In genomic region chr19:42034640-42035384, GRCh38 we compare ENCODE assay signal across 8 cellular contexts. TPM values are rescaled to one million over a fixed set of nuclear protein-coding genes. Genes with fewer than 3 reads are reported as not detected.
DNase-seq lines count a peak whose midpoint lies in the region; ATAC-seq and TF ChIP-seq lines count a peak whose summit lies in the region.
"Not testable (repeated sequence)": the region's sequence is repeated elsewhere in the genome, so short reads cannot be mapped to it uniquely, and the experiment has no call there.

No MANE protein-coding gene starts in this region.

- H3K27ac ChIP-seq in IMR-90 (ENCODE audit: insufficient read depth, low read length); thoracic aorta: not testable (repeated sequence)

- peak; percentile 79 for TF ChIP-seq RAD21 in IMR-90 (IDR thresholded peaks at IDR 0.05; ENCODE audit: low read length)

- H3K9ac ChIP-seq in IMR-90 (ENCODE audit: low read depth, low read length): not testable (repeated sequence)

- H4K8ac ChIP-seq in IMR-90 (ENCODE audit: low read depth in 2 of 2, low read length in 2 of 2): not testable (repeated sequence)

- not testable (repeated sequence) for BruUV-seq in IMR-90 (replicated peaks; lab: Mats Ljungman, UMichigan)

- not testable (repeated sequence) for H3K4me2 ChIP-seq in IMR-90 (ENCODE audit: low read depth, low read length)

- not testable (repeated sequence) for H3K4me3 ChIP-seq in IMR-90 (ENCODE audit: insufficient read depth, low read depth, low read length); thoracic aorta

- H3K56ac ChIP-seq in IMR-90 (ENCODE audit: extremely low read depth, insufficient read depth, low read length): not testable (repeated sequence)

- not testable (repeated sequence) for H3K79me1 ChIP-seq in IMR-90 (ENCODE audit: low read depth in 1 of 2, low read length in 2 of 2)

- TF ChIP-seq POLR2A in IMR-90 (IDR thresholded peaks at IDR 0.05; ENCODE audit: low read depth, low read length): not testable (repeated sequence)

- not testable (repeated sequence) for H3K4me1 ChIP-seq in IMR-90 (ENCODE audit: control insufficient read depth, insufficient read depth, low read length); thoracic aorta (ENCODE audit: control insufficient read depth in 1 of 2, low read depth in 2 of 2)

- in situ Hi-C loops in IMR-90 (cut with MboI; ENCODE audit: low sequenced_read_pairs); T47D (cut with HindIII; ENCODE audit: low pct_unique_long_range_greater_than_20kb, low sequenced_read_pairs): not testable (repeated sequence)

- CTCF ChIA-PET in IMR-90 (lab: Yijun Ruan, JAX): interaction anchor here (0.5 to 1.7 kb wide), 20 partner anchors 8 to 282 kb away, joined by 3 to 9 read pairs (median 4); partner anchors contain the start of gene RABAC1

- no CpG with 5 or more reads among the region's 17 CpGs for WGBS in IMR-90 (ENCODE audit: extremely low coverage in 2 of 2, insufficient read length in 1 of 2), 2 experiments

- DNase-seq in EH (ENCODE audit: low read depth) (peak; percentile 71), IMR-90 (peak; percentile 67), NCI-H82 treated with DMSO at 0.1 percent for 48 hours (lab: John Stamatoyannopoulos, UW; ENCODE audit: unreplicated experiment) (peak; percentile 73), T47D (ENCODE audit: low read depth in 1 of 2, low spot score in 1 of 2) (peak; percentile 57 to 73), hippocampal formation (lab: John Stamatoyannopoulos, UW) (peak; percentile 27 to 33), pulmonary artery endothelial cell (ENCODE audit: low read depth, low spot score) (peak; percentile 32)
- DNase-seq in activated CD4-positive, alpha-beta T cell treated with anti-CD3 and anti-CD28 coated beads for 48 hours: peak; percentile 75
- DNase-seq in thoracic aorta (ENCODE audit: low spot score): not testable (repeated sequence)

- not testable (repeated sequence) for H2AK9ac ChIP-seq in IMR-90 (replicated peaks; ENCODE audit: low read depth, low read length, poor library complexity)

- H3K27me3 ChIP-seq in IMR-90 (ENCODE audit: control insufficient read depth, insufficient read depth, low read length): peaks cover 18% of the 10 kb centered on the region
- H3K27me3 ChIP-seq in thoracic aorta (replicated peaks; ENCODE audit: insufficient read depth): not testable (repeated sequence)

- TF ChIP-seq CTCF in IMR-90 (conservative IDR thresholded peaks at IDR 0.05; ENCODE audit: low read depth, low read length) (peak; percentile 79), thoracic aorta (IDR thresholded peaks at IDR 0.05) (peak; percentile 82)

- not testable (repeated sequence) for H4K20me1 ChIP-seq in IMR-90 (ENCODE audit: insufficient read depth, low read length)

- intact Hi-C loops in IMR-90 (cut with micrococcal nuclease): loop anchor here (1.0 to 10.0 kb wide), 3 partner anchors 37 to 150 kb away; partner anchors contain the start of genes ARHGEF1 and RABAC1

- not testable (repeated sequence) for H3K36me3 ChIP-seq in IMR-90 (ENCODE audit: control insufficient read depth, insufficient read depth, low read length); thoracic aorta

- H3K23ac ChIP-seq in IMR-90 (ENCODE audit: low read depth, low read length): not testable (repeated sequence)

- peak overlapping the region; percentile 68 for H2AFZ ChIP-seq in IMR-90 (replicated peaks; ENCODE audit: low read length, poor library complexity)

- dilution Hi-C loops in IMR-90 (cut with HindIII; ENCODE audit: low sequenced_read_pairs, unreplicated experiment): not testable (repeated sequence)

- H2BK5ac ChIP-seq in IMR-90 (ENCODE audit: low read depth, low read length, poor library complexity, severe bottlenecking): not testable (repeated sequence)

- H3K9me3 ChIP-seq in IMR-90 (ENCODE audit: control insufficient read depth, insufficient read depth, low read length); thoracic aorta: not testable (repeated sequence)

- H2AK5ac ChIP-seq in IMR-90 (ENCODE audit: low read depth, low read length): not testable (repeated sequence)

- H2BK15ac ChIP-seq in IMR-90 (ENCODE audit: low read depth, low read length): not testable (repeated sequence)

- H3K9me1 ChIP-seq in IMR-90 (ENCODE audit: insufficient read depth, low read length): not testable (repeated sequence)

- not testable (repeated sequence) for H3K14ac ChIP-seq in IMR-90 (replicated peaks; ENCODE audit: low read depth, low read length)

- not testable (repeated sequence) for H2BK20ac ChIP-seq in IMR-90 (ENCODE audit: low read depth, low read length)

- not testable (repeated sequence) for H2BK120ac ChIP-seq in IMR-90 (ENCODE audit: low read depth, low read length)

- H4K5ac ChIP-seq in IMR-90 (ENCODE audit: low read depth, low read length): not testable (repeated sequence)

- not testable (repeated sequence) for H3K4ac ChIP-seq in IMR-90 (ENCODE audit: low read depth, low read length)

- H4K91ac ChIP-seq in IMR-90 (ENCODE audit: insufficient read depth, low read depth, low read length): not testable (repeated sequence)

- not testable (repeated sequence) for H3K18ac ChIP-seq in IMR-90 (ENCODE audit: low read depth, low read length)

- peak; percentile 98 for ATAC-seq in IMR-90 (ENCODE audit: low read depth)
- not testable (repeated sequence) for ATAC-seq in thoracic aorta (ENCODE audit: insufficient number of reproducible peaks, low FRiP score, low read depth)

- POLR2A ChIA-PET in IMR-90 (lab: Charles Lee; ENCODE audit: unreplicated experiment): not testable (repeated sequence)

TF ChIP-seq in IMR-90, 13 proteins besides CTCF, POLR2A, EP300 and RAD21:
- TF ChIP-seq SMC3 (IDR thresholded peaks at IDR 0.05; ENCODE audit: low read depth, low read length): peak; percentile 61
- TF ChIP-seq MAZ (IDR thresholded peaks at IDR 0.05; ENCODE audit: borderline replicate concordance, low read depth, low read length): peak; percentile 79; the same call in 1 of the 2 replicates

RNA-seq across cellular contexts. Expression of gene GRIK5, which starts 35.2 kb away (rescaled TPM):
- total RNA-seq in IMR-90 (2012; rRNA removed) (not detected in 2 replicates), pulmonary artery endothelial cell (2.2 and 5.7 TPM in 2 replicates), thoracic aorta (10 to 100 TPM; 22.3 to 24.8 TPM)
- 0.07 and 0.10 TPM in 2 replicates for polyA plus RNA-seq in IMR-90 (2012; rRNA removed)
- 0.12 TPM in 1 of 2 replicates, not detected in the other for polyA plus RNA-seq in IMR-90 (2012; cell fraction: cytosol; rRNA removed)
- 0.57 and 1.1 TPM in 2 replicates for polyA plus RNA-seq in IMR-90 (2012; cell fraction: nucleus; rRNA removed; ENCODE audit: low replicate concordance)

RNA-seq across cellular contexts. Expression of gene ATP1A3, which starts 40.8 kb away (rescaled TPM):
- total RNA-seq in IMR-90 (2012; rRNA removed): under 0.01 TPM in 2 replicates
- 0.11 and 0.12 TPM in 2 replicates for polyA plus RNA-seq in IMR-90 (2012; rRNA removed)
- polyA plus RNA-seq in IMR-90 (2012; cell fraction: cytosol; rRNA removed): 0.04 and 0.10 TPM in 2 replicates
- 0.06 and 0.16 TPM in 2 replicates for polyA plus RNA-seq in IMR-90 (2012; cell fraction: nucleus; rRNA removed; ENCODE audit: low replicate concordance)
- 0.07 TPM in 1 of 2 replicates, not detected in the other for total RNA-seq in pulmonary artery endothelial cell
- total RNA-seq in thoracic aorta: under 1 TPM in 1 of 2 donors, not detected in 1; 0.14 TPM

RNA-seq across cellular contexts. Expression of gene ZNF574, which starts 41.2 kb away (rescaled TPM):
- 8.1 and 10.0 TPM in 2 replicates for total RNA-seq in IMR-90 (2012; rRNA removed)
- polyA plus RNA-seq in IMR-90 (2012; rRNA removed): 12.7 and 14.1 TPM in 2 replicates
- polyA plus RNA-seq in IMR-90 (2012; cell fraction: cytosol; rRNA removed): 4.9 and 11.7 TPM in 2 replicates
- 4.1 and 12.6 TPM in 2 replicates for polyA plus RNA-seq in IMR-90 (2012; cell fraction: nucleus; rRNA removed; ENCODE audit: low replicate concordance)
- total RNA-seq in pulmonary artery endothelial cell: 11.9 and 15.1 TPM in 2 replicates
- 10 to 100 TPM; 20.4 to 24.2 TPM for total RNA-seq in thoracic aorta
